ENCODE assay signal across 26 cellular contexts in the genomic region with DNA sequence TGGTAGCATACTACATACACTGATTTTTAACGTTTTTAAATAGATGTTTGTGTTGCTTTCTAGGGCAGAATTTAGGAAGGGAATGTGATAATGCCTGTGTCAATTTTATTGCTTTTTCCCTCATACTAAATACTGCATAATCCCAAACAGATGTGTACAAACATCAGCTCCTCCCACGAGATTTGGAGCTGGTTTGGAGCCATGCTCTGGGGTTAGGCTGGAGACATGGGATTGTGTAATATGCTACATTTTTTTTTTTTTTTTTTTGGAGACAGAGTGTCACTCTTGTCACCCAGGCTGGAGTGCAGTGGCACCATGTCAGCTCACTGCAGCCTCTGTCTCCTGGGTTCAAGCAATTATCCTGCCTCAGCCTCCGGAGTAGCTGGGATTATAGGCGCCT.
DNase-seq lines count a peak whose midpoint lies in the region; ATAC-seq and TF ChIP-seq lines count a peak whose summit lies in the region.
"Had no signal": no experiment of that assay in that cellular context is flagged by ENCODE, and none has a peak within 500 bp of the region (broad histone marks: within the 10 kb centered on the region; RNA-seq: fewer than 3 reads in every experiment).

No MANE protein-coding gene starts in this region.

- no peaks in the 10 kb centered on the region for H3K36me3 Mint-ChIP-seq in T-cell
- H3K36me3 Mint-ChIP-seq in CD4-positive, alpha-beta memory T cell, result no peaks in the 10 kb centered on the region
- H3K36me3 Mint-ChIP-seq: activated naive CD4-positive, alpha-beta T cell treated with anti-CD3 and anti-CD28 coated beads, Interleukin-2, amount 50 U/mL, for 72 hours; type B pancreatic cell; WTC11 had no signal

- H3K9me3 ChIP-seq in subcutaneous abdominal adipose tissue (ENCODE audit: control insufficient read depth in 5 of 5, low read length in 5 of 5), result no peaks in the 10 kb centered on the region
- H3K9me3 ChIP-seq in CD4-positive, alpha-beta memory T cell (ENCODE audit: control insufficient read depth in 1 of 2, low read length in 2 of 2), result no peaks in the 10 kb centered on the region
- H3K9me3 ChIP-seq: lower lobe of right lung, mucosa of descending colon, pancreas, sigmoid colon had no signal

- ATAC-seq in Right ventricle myocardium superior (ENCODE audit: poor library complexity) (peak; percentile 66), HG03442 (IDR thresholded peaks at IDR 0.05; ENCODE audit: unreplicated experiment) (no peak), T-cell (replicated peaks in 1 of 4) (no peak)
- ATAC-seq: activated naive CD4-positive, alpha-beta T cell treated with anti-CD3 and anti-CD28 coated beads, Interleukin-2, amount 50 U/mL, for 72 hours; HepG2; lower lobe of right lung; mucosa of descending colon had no signal

- DNase-seq in AG09309 (ENCODE audit: low read depth) (peak; percentile 11), NCI-H69 (lab: John Stamatoyannopoulos, UW) (peak; percentile 1), Right ventricle myocardium superior (peak; percentile 71), T-cell (no peak)
- no peak for DNase-seq in activated CD8-positive, alpha-beta memory T cell treated with anti-CD3 and anti-CD28 coated beads, Interleukin-2, amount 50 U/mL, for 4 hours
- no peak for DNase-seq in CD4-positive, alpha-beta memory T cell
- DNase-seq: central memory CD4-positive, alpha-beta T cell; dermis blood vessel endothelial cell; H9; lower lobe of right lung; mucosa of descending colon; NCI-H1048; NCI-H187 treated with DMSO at 0.1 percent for 48 hours; NCI-H526 treated with DMSO at 0.1 percent for 48 hours; pancreas; sigmoid colon had no signal

- POLR2A ChIA-PET in T-cell (lab: Charles Lee), result no interaction called here
- POLR2A ChIA-PET in CD4-positive, alpha-beta memory T cell (lab: Charles Lee; ENCODE audit: partially characterized antibody), result no interaction called here

- no peaks in the 10 kb centered on the region for H3K4me1 Mint-ChIP-seq in T-cell
- H3K4me1 Mint-ChIP-seq in CD4-positive, alpha-beta memory T cell, result no peaks in the 10 kb centered on the region
- H3K4me1 Mint-ChIP-seq: WTC11 had no signal

- no peak overlapping the region for H3K27ac Mint-ChIP-seq in T-cell
- no peak overlapping the region for H3K27ac Mint-ChIP-seq in CD4-positive, alpha-beta memory T cell
- H3K27ac Mint-ChIP-seq: activated naive CD4-positive, alpha-beta T cell treated with anti-CD3 and anti-CD28 coated beads, Interleukin-2, amount 50 U/mL, for 72 hours; activated T-helper 2 cell treated with anti-CD3 and anti-CD28 coated beads, Interferon-gamma antibody, Interleukin-2, Interleukin-4, amounts not matched to agents 10 μg/mL and 5 μg/mL and 100 μg/mL, durations not matched to agents 14 hours and 24 hours and 36 hours; stimulated activated naive CD8-positive, alpha-beta T cell treated with anti-CD3 and anti-CD28 coated beads, Interleukin-15, Interleukin-2, amounts not matched to agents 100 ng/mL and 50 ng/mL, for 24 hours; type B pancreatic cell; WTC11 had no signal

- no peak for TF ChIP-seq CTCF in AG09309 (IDR thresholded peaks at IDR 0.05; ENCODE audit: control insufficient read depth, insufficient read depth, low read depth, low read length, missing control alignments)

- no peaks in the 10 kb centered on the region for H3K27me3 ChIP-seq in subcutaneous abdominal adipose tissue (ENCODE audit: control insufficient read depth in 5 of 5, insufficient read depth in 4 of 5, low read length in 5 of 5)
- no peaks in the 10 kb centered on the region for H3K27me3 ChIP-seq in CD4-positive, alpha-beta memory T cell (ENCODE audit: insufficient read depth, low read length)
- H3K27me3 ChIP-seq: pancreas, sigmoid colon had no signal

- no peak overlapping the region for H3K9ac ChIP-seq in subcutaneous abdominal adipose tissue (ENCODE audit: low read length in 5 of 5)

- no peak overlapping the region for H3K4me3 ChIP-seq in AG09309 (ENCODE audit: control insufficient read depth, low read depth, low read length)
- H3K4me3 ChIP-seq in subcutaneous abdominal adipose tissue (ENCODE audit: low read depth in 1 of 5, low read length in 5 of 5), result peak overlapping the region in 1 of 5 donors; percentile 2
- H3K4me3 ChIP-seq in CD4-positive, alpha-beta memory T cell (ENCODE audit: low read length in 2 of 2), result no peak overlapping the region
- H3K4me3 ChIP-seq: lower lobe of right lung, mucosa of descending colon, pancreas, sigmoid colon had no signal

- H3K4me3 Mint-ChIP-seq in T-cell, result no peak overlapping the region
- no peak overlapping the region for H3K4me3 Mint-ChIP-seq in CD4-positive, alpha-beta memory T cell
- H3K4me3 Mint-ChIP-seq: H9; nephron; stimulated activated naive CD8-positive, alpha-beta T cell treated with anti-CD3 and anti-CD28 coated beads, Interleukin-15, Interleukin-2, amounts not matched to agents 100 ng/mL and 50 ng/mL, for 24 hours; type B pancreatic cell; WTC11 had no signal

- H3K27ac ChIP-seq in subcutaneous abdominal adipose tissue (ENCODE audit: low read depth, low read length), result peak overlapping the region; percentile 35
- no peak overlapping the region for H3K27ac ChIP-seq in CD4-positive, alpha-beta memory T cell (ENCODE audit: low read depth, low read length)
- H3K27ac ChIP-seq: C4-2B, lower lobe of right lung, pancreas had no signal

- no peaks in the 10 kb centered on the region for H3K36me3 ChIP-seq in subcutaneous abdominal adipose tissue (ENCODE audit: control insufficient read depth in 5 of 5, insufficient read depth in 5 of 5, low read length in 5 of 5)
- no peaks in the 10 kb centered on the region for H3K36me3 ChIP-seq in CD4-positive, alpha-beta memory T cell (ENCODE audit: insufficient read depth, low read length)
- H3K36me3 ChIP-seq: lower lobe of right lung, pancreas, sigmoid colon had no signal

- H3K27me3 Mint-ChIP-seq in T-cell, result peaks cover 5 to 10% of the 10 kb centered on the region in 2 donors
- H3K27me3 Mint-ChIP-seq in CD4-positive, alpha-beta memory T cell, result peaks cover 2 to 6% of the 10 kb centered on the region in 2 donors
- H3K27me3 Mint-ChIP-seq: type B pancreatic cell had no signal

- H3K4me1 ChIP-seq in subcutaneous abdominal adipose tissue (ENCODE audit: control insufficient read depth in 5 of 5, insufficient read depth in 5 of 5, low read length in 5 of 5), result peaks cover 3 to 36% (median 35%) of the 10 kb centered on the region in 5 donors
- no peaks in the 10 kb centered on the region for H3K4me1 ChIP-seq in CD4-positive, alpha-beta memory T cell (ENCODE audit: insufficient read depth, low read length)
- H3K4me1 ChIP-seq: lower lobe of right lung, pancreas, sigmoid colon had no signal

- CTCF ChIA-PET in T-cell (lab: Charles Lee), result no interaction called here
- CTCF ChIA-PET in CD4-positive, alpha-beta memory T cell (lab: Charles Lee; ENCODE audit: partially characterized antibody), result no interaction called here

- intact Hi-C loops in Right ventricle myocardium superior (cut with DNase I), result no loop called here
- intact Hi-C loops in CD4-positive, alpha-beta memory T cell (cut with micrococcal nuclease), result no loop called here

- no peaks in the 10 kb centered on the region for H3K9me3 Mint-ChIP-seq in T-cell
- peaks cover 0 to 2% (median 0%) of the 10 kb centered on the region in 8 donors for H3K9me3 Mint-ChIP-seq in CD4-positive, alpha-beta memory T cell
- H3K9me3 Mint-ChIP-seq: activated naive CD4-positive, alpha-beta T cell treated with anti-CD3 and anti-CD28 coated beads, Interleukin-2, amount 50 U/mL, for 72 hours; activated T-helper 2 cell treated with anti-CD3 and anti-CD28 coated beads, Interferon-gamma antibody, Interleukin-2, Interleukin-4, amounts not matched to agents 10 μg/mL and 5 μg/mL and 100 μg/mL, durations not matched to agents 14 hours and 24 hours and 36 hours; H9; stimulated activated naive CD8-positive, alpha-beta T cell treated with anti-CD3 and anti-CD28 coated beads, Interleukin-15, Interleukin-2, amounts not matched to agents 100 ng/mL and 50 ng/mL, for 24 hours; WTC11 had no signal

Comparison
In these comparisons a context has a peak if more than half of its experiments do, and no peak if none do; other contexts are left out.
1. DNase-seq: peak in AG09309 (single experiment), NCI-H69 (single experiment) and Right ventricle myocardium superior (single experiment); none in activated CD8-positive, alpha-beta memory T cell treated with anti-CD3 and anti-CD28 coated beads, Interleukin-2, amount 50 U/mL, for 4 hours (single experiment), T-cell (0 of 34) and CD4-positive, alpha-beta memory T cell (0 of 5).